In the genomic region with DNA sequence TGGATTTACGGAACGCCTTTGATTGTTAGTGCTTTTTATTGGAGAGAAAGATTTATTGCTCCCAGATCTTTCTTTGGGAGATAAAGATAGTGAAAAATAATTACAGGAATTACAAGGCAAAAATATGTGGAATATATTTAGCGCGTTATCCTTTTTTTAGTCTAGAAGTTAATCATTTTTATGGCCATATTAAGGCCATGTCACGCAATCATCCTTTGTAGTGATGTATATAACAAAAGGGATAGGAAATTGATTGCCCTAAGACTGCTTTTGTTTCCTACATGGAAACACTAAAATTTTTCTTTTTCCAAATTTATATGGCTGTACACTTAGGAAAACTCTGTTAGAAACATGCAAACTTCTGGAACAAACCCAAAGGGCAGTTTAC, we compare ENCODE assay signal across 8 cellular contexts.
DNase-seq lines count a peak whose midpoint lies in the region; ATAC-seq and TF ChIP-seq lines count a peak whose summit lies in the region.

No MANE protein-coding gene starts in this region.

- DNase-seq in AG10803 (ENCODE audit: low read depth) (no peak), NCI-H2081 (lab: John Stamatoyannopoulos, UW) (no peak), substantia nigra (lab: John Stamatoyannopoulos, UW) (no peak)

- H3K4me1 Mint-ChIP-seq in nephron = peaks cover 14% of the 10 kb centered on the region

- TF ChIP-seq CTCF in AG10803 (conservative IDR thresholded peaks at IDR 0.05; ENCODE audit: low read length) = no peak
- no peak for TF ChIP-seq CTCF in KMS-11 (conservative IDR thresholded peaks at IDR 0.05; ENCODE audit: low read depth, low read length)
- no peak for TF ChIP-seq CTCF in nephron (IDR thresholded peaks at IDR 0.05; ENCODE audit: unreplicated experiment in 3 of 3)

- peaks cover 8% of the 10 kb centered on the region for H3K9me3 Mint-ChIP-seq in nephron

- H3K27ac ChIP-seq in KMS-11 (no peak overlapping the region), duodenal mucosa (ENCODE audit: low read depth, low read length) (no peak overlapping the region), substantia nigra (ENCODE audit: low read depth, low read length, poor library complexity, severe bottlenecking) (no peak overlapping the region)

- H3K9ac ChIP-seq in KMS-11 (no peak overlapping the region), duodenal mucosa (ENCODE audit: low read depth in 1 of 2, low read length in 2 of 2) (peak overlapping the region in 1 of 2 donors; percentile 54)

- no peaks in the 10 kb centered on the region for H3K9me3 ChIP-seq in duodenal mucosa (ENCODE audit: control insufficient read depth in 1 of 2, low read length in 2 of 2)

- peak overlapping the region; percentile 76 for H3K4me3 ChIP-seq in AG10803 (ENCODE audit: low read length)
- H3K4me3 ChIP-seq in KMS-11 (IDR thresholded peaks at IDR 0.05; ENCODE audit: insufficient read depth, low read depth, low read length) = no peak overlapping the region
- peak overlapping the region; percentile 66 to 81 for H3K4me3 ChIP-seq in duodenal mucosa (ENCODE audit: low read depth in 1 of 2, low read length in 2 of 2)

- no peaks in the 10 kb centered on the region for H4K20me1 ChIP-seq in KMS-11 (ENCODE audit: insufficient read depth)

- no peak overlapping the region for H2AFZ ChIP-seq in KMS-11 (ENCODE audit: low read depth)

- H3K27me3 Mint-ChIP-seq in nephron (ENCODE audit: low read depth) = no peaks in the 10 kb centered on the region

- H3K79me2 ChIP-seq in KMS-11 (ENCODE audit: insufficient read depth, low read depth) = no peaks in the 10 kb centered on the region

- peak overlapping the region; percentile 93 to 98 (median 96) for H3K4me3 Mint-ChIP-seq in nephron

- peaks cover 4% of the 10 kb centered on the region for H3K36me3 Mint-ChIP-seq in nephron (ENCODE audit: low read depth)

- no peaks in the 10 kb centered on the region for H3K27me3 ChIP-seq in KMS-11 (ENCODE audit: insufficient read depth, low read depth)
- peaks cover 8 to 15% of the 10 kb centered on the region in 2 donors for H3K27me3 ChIP-seq in duodenal mucosa (ENCODE audit: control insufficient read depth in 1 of 2, insufficient read depth in 2 of 2, low read length in 2 of 2)

- peak overlapping the region; percentile 85; the same call in 1 of the 2 replicates for H3K4me2 ChIP-seq in KMS-11

- peak overlapping the region; percentile 79 to 91 (median 86) for H3K27ac Mint-ChIP-seq in nephron

- ATAC-seq in HG03280 (IDR thresholded peaks at IDR 0.05; ENCODE audit: unreplicated experiment) = no peak
- no peak for ATAC-seq in HG03039 (IDR thresholded peaks at IDR 0.05; ENCODE audit: unreplicated experiment)

- H3K36me3 ChIP-seq in KMS-11 (ENCODE audit: insufficient read depth) = no peaks in the 10 kb centered on the region; the same call in 1 of the 2 replicates
- no peaks in the 10 kb centered on the region for H3K36me3 ChIP-seq in duodenal mucosa (ENCODE audit: control insufficient read depth in 1 of 2, insufficient read depth in 2 of 2, low read length in 2 of 2)

- H3K4me1 ChIP-seq in KMS-11 (ENCODE audit: low read depth, poor library complexity, severe bottlenecking) (peaks cover 8% of the 10 kb centered on the region), duodenal mucosa (ENCODE audit: control insufficient read depth in 1 of 2, insufficient read depth in 2 of 2, low read length in 2 of 2) (peaks cover 8% of the 10 kb centered on the region in 2 donors)
